ENCODE assay signal across 8 cellular contexts in the genomic region with DNA sequence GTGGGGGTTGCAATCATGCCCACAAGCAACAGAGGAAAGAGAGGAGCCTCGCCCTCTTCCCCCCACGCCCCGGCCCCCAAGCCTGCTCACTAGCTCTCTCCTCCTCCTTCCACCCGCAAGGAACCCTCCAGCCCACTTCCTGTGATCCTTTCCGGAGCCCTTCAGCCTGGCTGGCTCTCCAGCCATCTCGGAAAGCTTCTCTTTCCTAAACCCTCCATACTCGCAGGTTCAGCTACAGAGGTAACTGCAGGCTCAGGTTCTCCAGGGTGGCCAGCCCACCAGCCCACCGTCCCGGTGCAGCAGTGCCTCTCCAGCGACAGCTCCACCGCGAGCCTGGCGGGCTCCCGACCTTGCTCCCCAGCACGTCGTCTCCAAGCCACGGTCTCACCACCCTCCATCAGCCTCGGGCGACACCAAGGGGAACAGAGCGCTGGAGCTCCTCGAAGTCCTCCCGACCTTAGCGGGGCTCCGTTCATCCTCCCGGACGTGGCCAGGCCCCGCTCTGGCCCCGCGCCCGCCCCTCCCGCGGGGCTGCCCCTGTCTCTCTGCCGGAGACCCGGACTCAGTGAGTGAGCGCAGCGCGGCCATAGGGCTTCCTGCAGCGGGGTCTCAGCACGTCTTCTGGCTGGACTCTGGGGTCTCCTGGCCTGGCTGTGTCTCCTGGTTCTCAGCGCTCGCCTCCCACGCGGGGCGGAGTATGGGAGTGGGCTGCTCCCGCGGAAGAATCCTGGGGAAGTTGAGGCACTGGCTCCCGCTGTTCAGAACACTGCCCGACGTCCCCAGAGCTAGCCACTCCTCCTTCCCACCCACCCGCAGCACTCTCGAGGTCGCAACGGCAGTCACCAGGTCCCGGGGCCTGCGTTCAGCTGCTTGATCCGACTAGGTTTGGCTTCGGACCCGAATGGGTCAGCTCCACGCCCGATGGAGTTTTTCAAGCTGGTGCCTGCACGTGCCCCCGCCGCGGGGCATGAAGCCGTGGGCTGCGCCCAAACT. TPM values are rescaled to one million over a fixed set of nuclear protein-coding genes. Genes with fewer than 3 reads are reported as not detected.
DNase-seq lines count a peak whose midpoint lies in the region; ATAC-seq and TF ChIP-seq lines count a peak whose summit lies in the region.

No MANE protein-coding gene starts in this region.

- CTCF ChIA-PET in AG04450 (lab: Charles Lee) = interaction anchor here (1.0 to 1.7 kb wide), 5 partner anchors 11 to 253 kb away, joined by 3 to 4 read pairs (median 3); no protein-coding TSS in a partner anchor

- peak overlapping the region; percentile 90 for H4K8ac ChIP-seq in trophoblast cell (ENCODE audit: low read depth, low read length)

- POLR2A ChIA-PET in AG04450 (lab: Yijun Ruan, JAX) = interaction anchor here (0.9 to 2.2 kb wide), 2 partner anchors 8 to 49 kb away, joined by 3 to 6 read pairs; a partner anchor contains a TSS

- H3K9me3 ChIP-seq in AG04450 (ENCODE audit: control insufficient read depth, insufficient read depth, low read length) (no peaks in the 10 kb centered on the region; the same call in 1 of the 2 replicates), cardiac muscle cell (ENCODE audit: low read depth) (no peaks in the 10 kb centered on the region), trophoblast cell (ENCODE audit: insufficient read depth, low read depth, low read length) (no peaks in the 10 kb centered on the region)

- H4K12ac ChIP-seq in trophoblast cell (ENCODE audit: low read depth, low read length) = peak overlapping the region; percentile 67

- H3K9ac ChIP-seq in trophoblast cell (ENCODE audit: low read length) = no peak overlapping the region

- TF ChIP-seq CTCF in AG04450 (IDR thresholded peaks at IDR 0.05; ENCODE audit: low read depth, low read length) (no peak), cardiac muscle cell (IDR thresholded peaks at IDR 0.05; ENCODE audit: low read depth, low read length) (no peak)

- H3K4me2 ChIP-seq in trophoblast cell (ENCODE audit: low read length) = peak overlapping the region; percentile 84

- H3K27ac ChIP-seq in AG04450 (ENCODE audit: low read depth, low read length) (no peak overlapping the region), cardiac muscle cell (no peak overlapping the region), trophoblast cell (ENCODE audit: low read depth, low read length) (no peak overlapping the region)

- H4K91ac ChIP-seq in trophoblast cell (ENCODE audit: low read depth, low read length) = peak overlapping the region; percentile 63

- H3K4me3 Mint-ChIP-seq in activated T-helper 1 cell treated with anti-CD3 and anti-CD28 coated beads, Interleukin-12 subunit alpha, Interleukin-12 subunit beta, Interleukin-2, Interleukin-4 antibody, amounts not matched to agents 30 ng/mL and 10 ng/mL and 1 ng/mL, durations not matched to agents 14 hours and 24 hours and 36 hours = peak overlapping the region; percentile 53

- peaks cover 6% of the 10 kb centered on the region for H3K79me1 ChIP-seq in trophoblast cell (ENCODE audit: low read length)

- intact Hi-C loops in activated T-helper 1 cell treated with anti-CD3 and anti-CD28 coated beads, Interleukin-12 subunit alpha, Interleukin-12 subunit beta, Interleukin-2, Interleukin-4 antibody, amounts not matched to agents 30 ng/mL and 10 ng/mL and 1 ng/mL, durations not matched to agents 14 hours and 24 hours and 36 hours (cut with micrococcal nuclease) = no loop called here

- WGBS in trophoblast cell (ENCODE audit: extremely low coverage, insufficient coverage, insufficient read length) = no CpG with 5 or more reads among the region's 66 CpGs

- H3K4me1 Mint-ChIP-seq in activated T-helper 1 cell treated with anti-CD3 and anti-CD28 coated beads, Interleukin-12 subunit alpha, Interleukin-12 subunit beta, Interleukin-2, Interleukin-4 antibody, amounts not matched to agents 30 ng/mL and 10 ng/mL and 1 ng/mL, durations not matched to agents 14 hours and 24 hours and 36 hours (ENCODE audit: low read depth) = peaks cover 10% of the 10 kb centered on the region

- H2BK120ac ChIP-seq in trophoblast cell (ENCODE audit: insufficient read depth, low read length, poor library complexity) = peak overlapping the region; percentile 10

- no peak overlapping the region for H2AK5ac ChIP-seq in trophoblast cell (ENCODE audit: low read length)

- no peaks in the 10 kb centered on the region for H3K9me3 Mint-ChIP-seq in activated T-helper 1 cell treated with anti-CD3 and anti-CD28 coated beads, Interleukin-12 subunit alpha, Interleukin-12 subunit beta, Interleukin-2, Interleukin-4 antibody, amounts not matched to agents 30 ng/mL and 10 ng/mL and 1 ng/mL, durations not matched to agents 14 hours and 24 hours and 36 hours

- H3K36me3 Mint-ChIP-seq in activated T-helper 1 cell treated with anti-CD3 and anti-CD28 coated beads, Interleukin-12 subunit alpha, Interleukin-12 subunit beta, Interleukin-2, Interleukin-4 antibody, amounts not matched to agents 30 ng/mL and 10 ng/mL and 1 ng/mL, durations not matched to agents 14 hours and 24 hours and 36 hours (ENCODE audit: low read depth) = peaks cover 2% of the 10 kb centered on the region

- H2BK5ac ChIP-seq in trophoblast cell (ENCODE audit: low read depth, low read length, poor library complexity) = no peak overlapping the region

- H3K79me2 ChIP-seq in trophoblast cell (ENCODE audit: control insufficient read depth, insufficient read depth, low read length, poor library complexity) = peaks cover 1% of the 10 kb centered on the region

- no peak overlapping the region for H3K23ac ChIP-seq in trophoblast cell (ENCODE audit: low read length)

- H3K4me1 ChIP-seq in cardiac muscle cell (ENCODE audit: low read depth) = no peaks in the 10 kb centered on the region
- peaks cover 7 to 8% of the 10 kb centered on the region in 2 experiments for H3K4me1 ChIP-seq in trophoblast cell (ENCODE audit: control insufficient read depth in 1 of 2, insufficient read depth in 2 of 2, low read length in 2 of 2)

- peak overlapping the region; percentile 56 for H3K4me3 ChIP-seq in AG04450 (ENCODE audit: low read depth, low read length)
- H3K4me3 ChIP-seq in cardiac muscle cell = peak overlapping the region; percentile 14
- peak overlapping the region; percentile 47 for H3K4me3 ChIP-seq in trophoblast cell (ENCODE audit: low read depth, low read length)

- DNase-seq in AG04450 (ENCODE audit: low read depth, low spot score) (no peak), HuH-7 (ENCODE audit: low spot score) (peak; percentile 50), cardiac muscle cell (ENCODE audit: low read depth in 1 of 2, low spot score in 1 of 2) (peak; percentile 39 to 61), trophoblast cell (no peak)
- no peak for DNase-seq in activated T-helper 1 cell treated with anti-CD3 and anti-CD28 coated beads, Interleukin-12 subunit alpha, Interleukin-12 subunit beta, Interleukin-2, Interleukin-4 antibody, amounts not matched to agents 30 ng/mL and 10 ng/mL and 1 ng/mL, durations not matched to agents 14 hours and 24 hours and 36 hours (ENCODE audit: low spot score)

- H3K27ac Mint-ChIP-seq in activated T-helper 1 cell treated with anti-CD3 and anti-CD28 coated beads, Interleukin-12 subunit alpha, Interleukin-12 subunit beta, Interleukin-2, Interleukin-4 antibody, amounts not matched to agents 30 ng/mL and 10 ng/mL and 1 ng/mL, durations not matched to agents 14 hours and 24 hours and 36 hours = no peak overlapping the region

- H3K36me3 ChIP-seq in cardiac muscle cell (no peaks in the 10 kb centered on the region), trophoblast cell (ENCODE audit: control insufficient read depth in 1 of 2, insufficient read depth in 2 of 2, low read length in 2 of 2) (no peaks in the 10 kb centered on the region)

- peaks cover 33% of the 10 kb centered on the region for H3K27me3 Mint-ChIP-seq in activated T-helper 1 cell treated with anti-CD3 and anti-CD28 coated beads, Interleukin-12 subunit alpha, Interleukin-12 subunit beta, Interleukin-2, Interleukin-4 antibody, amounts not matched to agents 30 ng/mL and 10 ng/mL and 1 ng/mL, durations not matched to agents 14 hours and 24 hours and 36 hours (ENCODE audit: insufficient read depth)

- H3K27me3 ChIP-seq in AG04450 (ENCODE audit: control insufficient read depth, insufficient read depth, low read length) = peaks cover 4% of the 10 kb centered on the region
- no peaks in the 10 kb centered on the region for H3K27me3 ChIP-seq in cardiac muscle cell
- peaks cover 5% of the 10 kb centered on the region for H3K27me3 ChIP-seq in trophoblast cell (ENCODE audit: insufficient read depth, low read length)

- no peak for ATAC-seq in HG02970 (IDR thresholded peaks at IDR 0.05; ENCODE audit: low FRiP score, unreplicated experiment)
- no peak for ATAC-seq in HG03039 (IDR thresholded peaks at IDR 0.05; ENCODE audit: unreplicated experiment)
- ATAC-seq in HG03196 (IDR thresholded peaks at IDR 0.05; ENCODE audit: unreplicated experiment) = no peak

- H2AFZ ChIP-seq in trophoblast cell (ENCODE audit: insufficient read depth, low read length, poor library complexity) = peak overlapping the region; percentile 92

- peak overlapping the region; percentile 2 for H3K14ac ChIP-seq in trophoblast cell (ENCODE audit: low read length)

- no peak overlapping the region for H3K4ac ChIP-seq in trophoblast cell (ENCODE audit: low read depth, low read length)

- no peak overlapping the region for H3K18ac ChIP-seq in trophoblast cell (ENCODE audit: low read length)

- H2BK12ac ChIP-seq in trophoblast cell (ENCODE audit: low read length) = peak overlapping the region; percentile 15

RNA-seq across cellular contexts. Expression of a gene that starts 12.8 kb away (rescaled TPM):
- polyA plus RNA-seq in AG04450 (2011; rRNA removed) = not detected in 2 replicates
- polyA minus RNA-seq in AG04450 (2011; rRNA and poly(A)+ RNA removed) = not detected in 2 replicates
- not detected in 2 replicates for total RNA-seq in activated T-helper 1 cell treated with anti-CD3 and anti-CD28 coated beads, Interleukin-12 subunit alpha, Interleukin-12 subunit beta, Interleukin-2, Interleukin-4 antibody, amounts not matched to agents 30 ng/mL and 10 ng/mL and 1 ng/mL, durations not matched to agents 14 hours and 24 hours and 36 hours
- not detected in 2 replicates for total RNA-seq in cardiac muscle cell
- polyA plus RNA-seq in cardiac muscle cell = not detected in 2 replicates
- polyA plus RNA-seq in trophoblast cell (2013) = not detected in 2 replicates

RNA-seq across cellular contexts. Expression of a gene that starts 16.8 kb away (rescaled TPM):
- polyA plus RNA-seq in AG04450 (2011; rRNA removed) (not detected in 2 replicates), cardiac muscle cell (0.17 and 0.73 TPM in 2 replicates)
- polyA minus RNA-seq in AG04450 (2011; rRNA and poly(A)+ RNA removed) = not detected in 2 replicates
- not detected in 2 replicates for total RNA-seq in activated T-helper 1 cell treated with anti-CD3 and anti-CD28 coated beads, Interleukin-12 subunit alpha, Interleukin-12 subunit beta, Interleukin-2, Interleukin-4 antibody, amounts not matched to agents 30 ng/mL and 10 ng/mL and 1 ng/mL, durations not matched to agents 14 hours and 24 hours and 36 hours
- total RNA-seq in cardiac muscle cell = 1.1 and 3.0 TPM in 2 replicates
- polyA plus RNA-seq in trophoblast cell (2013) = 0.01 TPM in 2 replicates

RNA-seq across cellular contexts. Expression of a gene that starts 31.7 kb away (rescaled TPM):
- polyA plus RNA-seq in AG04450 (2011; rRNA removed) (1.4 and 1.9 TPM in 2 replicates), cardiac muscle cell (6.0 and 7.9 TPM in 2 replicates)
- polyA minus RNA-seq in AG04450 (2011; rRNA and poly(A)+ RNA removed) = 1.7 and 2.5 TPM in 2 replicates
- 5.3 and 5.5 TPM in 2 replicates for total RNA-seq in activated T-helper 1 cell treated with anti-CD3 and anti-CD28 coated beads, Interleukin-12 subunit alpha, Interleukin-12 subunit beta, Interleukin-2, Interleukin-4 antibody, amounts not matched to agents 30 ng/mL and 10 ng/mL and 1 ng/mL, durations not matched to agents 14 hours and 24 hours and 36 hours
- total RNA-seq in cardiac muscle cell = 3.5 and 9.5 TPM in 2 replicates
- 2.6 and 2.8 TPM in 2 replicates for polyA plus RNA-seq in trophoblast cell (2013)

RNA-seq across cellular contexts. Expression of a gene that starts 38.4 kb away (rescaled TPM):
- polyA plus RNA-seq in AG04450 (2011; rRNA removed) = 26.4 and 30.8 TPM in 2 replicates
- 10.9 and 16.9 TPM in 2 replicates for polyA minus RNA-seq in AG04450 (2011; rRNA and poly(A)+ RNA removed)
- 52.9 and 57.9 TPM in 2 replicates for total RNA-seq in activated T-helper 1 cell treated with anti-CD3 and anti-CD28 coated beads, Interleukin-12 subunit alpha, Interleukin-12 subunit beta, Interleukin-2, Interleukin-4 antibody, amounts not matched to agents 30 ng/mL and 10 ng/mL and 1 ng/mL, durations not matched to agents 14 hours and 24 hours and 36 hours
- 40.0 and 43.6 TPM in 2 replicates for total RNA-seq in cardiac muscle cell
- 75.5 and 89.2 TPM in 2 replicates for polyA plus RNA-seq in cardiac muscle cell
- polyA plus RNA-seq in trophoblast cell (2013) = 32.6 and 35.6 TPM in 2 replicates

Comparison
In these comparisons a context has a peak if more than half of its experiments do, and no peak if none do; other contexts are left out.
1. DNase-seq: peak in HuH-7 (single experiment) and cardiac muscle cell (2 of 2); none in AG04450 (single experiment), activated T-helper 1 cell treated with anti-CD3 and anti-CD28 coated beads, Interleukin-12 subunit alpha, Interleukin-12 subunit beta, Interleukin-2, Interleukin-4 antibody, amounts not matched to agents 30 ng/mL and 10 ng/mL and 1 ng/mL, durations not matched to agents 14 hours and 24 hours and 36 hours (single experiment) and trophoblast cell (0 of 2).
2. Peak in every context shown above with its lines, with median percentiles within 50 percentile points of each other: H3K4me3 ChIP-seq.